ENCODE assay signal across 9 cellular contexts in genomic region chr3:179526989-179527391, GRCh38. TPM values are rescaled to one million over a fixed set of nuclear protein-coding genes. Genes with fewer than 3 reads are reported as not detected.
DNase-seq lines count a peak whose midpoint lies in the region; ATAC-seq and TF ChIP-seq lines count a peak whose summit lies in the region.
"Had no signal": no experiment of that assay in that cellular context is flagged by ENCODE, and none has a peak within 500 bp of the region (broad histone marks: within the 10 kb centered on the region; RNA-seq: fewer than 3 reads in every experiment).

No MANE protein-coding gene starts in this region.

- intact Hi-C loops in ascending aorta (cut with DNase I) (no loop called here), spleen (cut with DNase I; ENCODE audit: low total_unique reads) (no loop called here)

- H3K36me3 ChIP-seq in ascending aorta = no peaks in the 10 kb centered on the region
- no peaks in the 10 kb centered on the region for H3K36me3 ChIP-seq in iPS-20b (ENCODE audit: insufficient read depth, low read depth, low read length)
- H3K36me3 ChIP-seq in spleen = no peaks in the 10 kb centered on the region

- H3K27ac ChIP-seq in ascending aorta (peak overlapping the region; percentile 55 to 58), iPS-20b (ENCODE audit: low read length) (peak overlapping the region; percentile 66), spleen (peak overlapping the region; percentile 36 to 85 (median 75))
- H3K27ac ChIP-seq: 22Rv1 had no signal

- WGBS in spleen, 5 donors = 10 to 22% (median 18%) methylated on average over 3 of the region's 3 CpGs

- H3K9ac ChIP-seq in iPS-20b (ENCODE audit: low read depth, low read length) = peak overlapping the region; percentile 62; the same call in 1 of the 2 replicates

- H3K4me1 ChIP-seq in ascending aorta (peaks cover 4 to 6% of the 10 kb centered on the region in 2 donors), iPS-20b (ENCODE audit: insufficient read depth, low read length) (peaks cover 14% of the 10 kb centered on the region), spleen (peaks cover 0 to 23% (median 11%) of the 10 kb centered on the region in 6 donors)

- TF ChIP-seq CTCF in ascending aorta (IDR thresholded peaks at IDR 0.05) (no peak), spleen (IDR thresholded peaks at IDR 0.05 in 8 of 11, conservative IDR thresholded peaks at IDR 0.05 in 3 of 11) (no peak)

- DNase-seq in DMS53 (lab: John Stamatoyannopoulos, UW) (peak; percentile 40), DMS53 treated with DMSO at 0.1 percent for 48 hours (lab: John Stamatoyannopoulos, UW; ENCODE audit: unreplicated experiment) (no peak), ascending aorta (ENCODE audit: low spot score in 2 of 2) (peak in 1 of 2 donors; percentile 70), spleen (no peak), T-helper 1 cell (no peak)

- no peak for TF ChIP-seq POLR2A in spleen (IDR thresholded peaks at IDR 0.05)

- no peaks in the 10 kb centered on the region for H3K27me3 ChIP-seq in ascending aorta
- no peaks in the 10 kb centered on the region for H3K27me3 ChIP-seq in iPS-20b (ENCODE audit: insufficient read depth, low read length)
- no peaks in the 10 kb centered on the region for H3K27me3 ChIP-seq in spleen (replicated peaks in 1 of 7)

- H3K9me3 ChIP-seq in ascending aorta (no peaks in the 10 kb centered on the region), iPS-20b (ENCODE audit: insufficient read depth, low read depth, low read length) (no peaks in the 10 kb centered on the region), spleen (no peaks in the 10 kb centered on the region)

- ATAC-seq in HG03565 (IDR thresholded peaks at IDR 0.05; ENCODE audit: unreplicated experiment) (no peak), GM21529 (IDR thresholded peaks at IDR 0.05; ENCODE audit: unreplicated experiment) (no peak)

- H3K4me3 ChIP-seq in ascending aorta (peak overlapping the region in 1 of 2 donors; percentile 41), iPS-20b (ENCODE audit: low read length) (peak overlapping the region; percentile 49), spleen (peak overlapping the region in 1 of 8 donors; percentile 11)

RNA-seq across cellular contexts. Expression of gene ACTL6A, which starts 35.7 kb away (rescaled TPM):
- total RNA-seq in ascending aorta (23.9 TPM), spleen (10 to 100 TPM; 33.9 to 69.5 (median 45.5) TPM)
- 10 to 100 TPM; 53.9 to 65.0 (median 54.6) TPM for polyA plus RNA-seq in spleen
